In genomic region chr3:30689202-30689641, GRCh38 we compare ENCODE assay signal across 8 cellular contexts.
A peak's percentile ranks its signal among the peaks of the same experiment; 100 is the strongest.
DNase-seq lines count a peak whose midpoint lies in the region; ATAC-seq lines count a peak whose summit lies in the region.

No MANE protein-coding gene starts in this region.

- no peaks in the 10 kb centered on the region for H3K9me3 Mint-ChIP-seq in IgD-negative memory B cell

- 7 to 11% (median 9%) methylated on average over 5 of the region's 5 CpGs for WGBS in adipose tissue, 3 donors

- peaks cover 15 to 43% (median 36%) of the 10 kb centered on the region in 3 donors for H3K4me1 Mint-ChIP-seq in IgD-negative memory B cell

- H3K36me3 Mint-ChIP-seq in IgD-negative memory B cell: peaks cover 4% of the 10 kb centered on the region

- DNase-seq in A172 (ENCODE audit: low spot score): peak; percentile 91
- DNase-seq in kidney tubule cell (ENCODE audit: low spot score): peak; percentile 63
- peak in 16 of 49 donors; percentile 4 to 38 (median 15) for DNase-seq in substantia nigra (lab: John Stamatoyannopoulos, UW)
- no peak for DNase-seq in AG08396 (ENCODE audit: low spot score)

- no peak overlapping the region for H3K4me3 Mint-ChIP-seq in IgD-negative memory B cell

- ATAC-seq in GM18861 (IDR thresholded peaks at IDR 0.05; ENCODE audit: unreplicated experiment) (no peak), HG03469 (IDR thresholded peaks at IDR 0.05; ENCODE audit: unreplicated experiment) (no peak)

- H3K27ac ChIP-seq in adipose tissue (ENCODE audit: low read depth, low read length): peak overlapping the region; percentile 29
- peak overlapping the region; percentile 58 for H3K27ac ChIP-seq in substantia nigra (ENCODE audit: low read depth, low read length, poor library complexity, severe bottlenecking)

- H3K27ac Mint-ChIP-seq in IgD-negative memory B cell: peak overlapping the region; percentile 43 to 89 (median 55)

- no peaks in the 10 kb centered on the region for H3K27me3 Mint-ChIP-seq in IgD-negative memory B cell
